10 cellular contexts compared by ENCODE assay signal in genomic region chr12:112782250-112782649, GRCh38. TPM values are rescaled to one million over a fixed set of nuclear protein-coding genes. Genes with fewer than 3 reads are reported as not detected.
"Had no signal": no experiment of that assay in that cellular context is flagged by ENCODE, and none has a peak within 500 bp of the region (broad histone marks: within the 10 kb centered on the region; RNA-seq: fewer than 3 reads in every experiment).

No MANE protein-coding gene starts in this region.

- H3K9ac ChIP-seq: KMS-11 had no signal

- FAIRE-seq: HepG2, HTR-8/SVneo had no signal

- H3K27ac ChIP-seq: HL-60, KMS-11 had no signal

- DNase-seq: IMR-90, KBM-7, KG1 had no signal

- H3K4me2 ChIP-seq: KMS-11 had no signal

- ATAC-seq: HepG2 had no signal

RNA-seq across cellular contexts. Expression of gene RPH3A, which starts 9.3 kb away (rescaled TPM):
- total RNA-seq: HepG2, HT-29, HT1080, IMR-90 had no signal
- polyA plus RNA-seq: HepG2, IgD-negative memory B cell, IMR-90 had no signal
